Comparison of ENCODE assay signal across 1 cellular context in the genomic region with DNA sequence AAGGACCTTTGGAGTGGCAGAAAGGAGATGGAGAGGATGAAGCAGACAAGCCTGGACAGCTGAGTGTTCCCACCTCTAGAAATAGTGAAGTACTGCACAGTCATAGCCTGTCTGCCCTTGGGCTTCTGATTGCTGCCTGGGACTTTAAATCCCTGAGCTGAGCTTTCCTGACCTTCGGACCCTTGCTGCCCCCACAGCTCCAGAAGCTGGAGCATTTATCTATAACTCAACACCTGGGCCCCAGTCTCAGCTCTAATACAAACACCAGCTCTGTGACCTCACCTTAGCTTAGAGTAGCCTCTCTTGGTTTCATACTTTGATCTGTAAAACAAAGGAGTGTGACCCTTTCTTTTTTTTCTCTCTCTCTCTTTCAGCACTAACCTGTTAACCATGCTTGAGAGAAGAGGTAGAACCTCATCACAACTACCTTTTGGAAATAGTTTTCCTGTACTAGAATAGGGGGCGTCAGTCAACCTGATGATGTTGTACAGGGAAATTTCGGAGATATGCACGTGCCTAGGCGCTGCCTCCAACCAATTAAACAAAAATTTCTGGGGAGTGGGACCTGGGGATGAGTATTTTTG.
TF ChIP-seq lines count a peak whose summit lies in the region.

No MANE protein-coding gene starts in this region.

TF ChIP-seq in HepG2, 621 proteins besides CTCF, POLR2A, EP300 and RAD21 (continued from another document and continues in another):
- TF ChIP-seq, protein P1, sequence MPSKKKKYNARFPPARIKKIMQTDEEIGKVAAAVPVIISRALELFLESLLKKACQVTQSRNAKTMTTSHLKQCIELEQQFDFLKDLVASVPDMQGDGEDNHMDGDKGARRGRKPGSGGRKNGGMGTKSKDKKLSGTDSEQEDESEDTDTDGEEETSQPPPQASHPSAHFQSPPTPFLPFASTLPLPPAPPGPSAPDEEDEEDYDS (CRISPR knock-in tag; IDR thresholded peaks at IDR 0.05), result peak; percentile 74; the same call in 1 of the 2 replicates
- TF ChIP-seq HDAC2 (CRISPR knock-in tag; IDR thresholded peaks at IDR 0.05) (peak; percentile 98), ZNF230 (CRISPR knock-in tag; IDR thresholded peaks at IDR 0.05) (no peak), ETV5 (CRISPR knock-in tag; IDR thresholded peaks at IDR 0.05; ENCODE audit: borderline replicate concordance) (peak; percentile 77; the same call in 1 of the 2 replicates), SAP130 (CRISPR knock-in tag; IDR thresholded peaks at IDR 0.05; ENCODE audit: low read depth) (peak; percentile 89), ZBTB20 (CRISPR knock-in tag; IDR thresholded peaks at IDR 0.05; ENCODE audit: borderline replicate concordance, low read depth) (peak; percentile 94; the same call in 1 of the 2 replicates), CCDC6 (CRISPR knock-in tag; IDR thresholded peaks at IDR 0.05) (peak; percentile 59; the same call in 1 of the 2 replicates), AGO1 (IDR thresholded peaks at IDR 0.05; ENCODE audit: low read depth, low read length, poor library complexity, severe bottlenecking) (no peak), ARNTL (CRISPR knock-in tag; IDR thresholded peaks at IDR 0.05) (peak; percentile 83), ZNF24 (IDR thresholded peaks at IDR 0.05) (0 out of 2 replicates have a peak, but pooled peaks have one; percentile 41), ARID2 (CRISPR knock-in tag; IDR thresholded peaks at IDR 0.05; ENCODE audit: borderline replicate concordance) (0 out of 2 replicates have a peak, but pooled peaks have one; percentile 82), HES4 (CRISPR knock-in tag; IDR thresholded peaks at IDR 0.05; ENCODE audit: borderline replicate concordance) (no peak), POGZ (CRISPR knock-in tag; IDR thresholded peaks at IDR 0.05) (peak; percentile 94)
- TF ChIP-seq, protein P2, sequence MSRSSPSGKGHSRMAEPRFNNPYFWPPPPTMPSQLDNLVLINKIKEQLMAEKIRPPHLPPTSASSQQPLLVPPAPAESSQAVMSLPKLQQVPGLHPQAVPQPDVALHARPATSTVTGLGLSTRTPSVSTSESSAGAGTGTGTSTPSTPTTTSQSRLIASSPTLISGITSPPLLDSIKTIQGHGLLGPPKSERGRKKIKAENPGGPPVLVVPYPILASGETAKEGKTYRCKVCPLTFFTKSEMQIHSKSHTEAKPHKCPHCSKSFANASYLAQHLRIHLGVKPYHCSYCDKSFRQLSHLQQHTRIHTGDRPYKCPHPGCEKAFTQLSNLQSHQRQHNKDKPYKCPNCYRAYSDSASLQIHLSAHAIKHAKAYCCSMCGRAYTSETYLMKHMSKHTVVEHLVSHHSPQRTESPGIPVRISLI (CRISPR knock-in tag; IDR thresholded peaks at IDR 0.05; ENCODE audit: borderline replicate concordance), result peak; percentile 97
- TF ChIP-seq, protein P3, sequence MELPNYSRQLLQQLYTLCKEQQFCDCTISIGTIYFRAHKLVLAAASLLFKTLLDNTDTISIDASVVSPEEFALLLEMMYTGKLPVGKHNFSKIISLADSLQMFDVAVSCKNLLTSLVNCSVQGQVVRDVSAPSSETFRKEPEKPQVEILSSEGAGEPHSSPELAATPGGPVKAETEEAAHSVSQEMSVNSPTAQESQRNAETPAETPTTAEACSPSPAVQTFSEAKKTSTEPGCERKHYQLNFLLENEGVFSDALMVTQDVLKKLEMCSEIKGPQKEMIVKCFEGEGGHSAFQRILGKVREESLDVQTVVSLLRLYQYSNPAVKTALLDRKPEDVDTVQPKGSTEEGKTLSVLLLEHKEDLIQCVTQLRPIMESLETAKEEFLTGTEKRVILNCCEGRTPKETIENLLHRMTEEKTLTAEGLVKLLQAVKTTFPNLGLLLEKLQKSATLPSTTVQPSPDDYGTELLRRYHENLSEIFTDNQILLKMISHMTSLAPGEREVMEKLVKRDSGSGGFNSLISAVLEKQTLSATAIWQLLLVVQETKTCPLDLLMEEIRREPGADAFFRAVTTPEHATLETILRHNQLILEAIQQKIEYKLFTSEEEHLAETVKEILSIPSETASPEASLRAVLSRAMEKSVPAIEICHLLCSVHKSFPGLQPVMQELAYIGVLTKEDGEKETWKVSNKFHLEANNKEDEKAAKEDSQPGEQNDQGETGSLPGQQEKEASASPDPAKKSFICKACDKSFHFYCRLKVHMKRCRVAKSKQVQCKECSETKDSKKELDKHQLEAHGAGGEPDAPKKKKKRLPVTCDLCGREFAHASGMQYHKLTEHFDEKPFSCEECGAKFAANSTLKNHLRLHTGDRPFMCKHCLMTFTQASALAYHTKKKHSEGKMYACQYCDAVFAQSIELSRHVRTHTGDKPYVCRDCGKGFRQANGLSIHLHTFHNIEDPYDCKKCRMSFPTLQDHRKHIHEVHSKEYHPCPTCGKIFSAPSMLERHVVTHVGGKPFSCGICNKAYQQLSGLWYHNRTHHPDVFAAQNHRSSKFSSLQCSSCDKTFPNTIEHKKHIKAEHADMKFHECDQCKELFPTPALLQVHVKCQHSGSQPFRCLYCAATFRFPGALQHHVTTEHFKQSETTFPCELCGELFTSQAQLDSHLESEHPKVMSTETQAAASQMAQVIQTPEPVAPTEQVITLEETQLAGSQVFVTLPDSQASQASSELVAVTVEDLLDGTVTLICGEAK (IDR thresholded peaks at IDR 0.05), result no peak
- TF ChIP-seq, protein P3 (CRISPR knock-in tag; IDR thresholded peaks at IDR 0.05), result peak; percentile 83; the same call in 1 of the 2 replicates
- TF ChIP-seq, protein P4, sequence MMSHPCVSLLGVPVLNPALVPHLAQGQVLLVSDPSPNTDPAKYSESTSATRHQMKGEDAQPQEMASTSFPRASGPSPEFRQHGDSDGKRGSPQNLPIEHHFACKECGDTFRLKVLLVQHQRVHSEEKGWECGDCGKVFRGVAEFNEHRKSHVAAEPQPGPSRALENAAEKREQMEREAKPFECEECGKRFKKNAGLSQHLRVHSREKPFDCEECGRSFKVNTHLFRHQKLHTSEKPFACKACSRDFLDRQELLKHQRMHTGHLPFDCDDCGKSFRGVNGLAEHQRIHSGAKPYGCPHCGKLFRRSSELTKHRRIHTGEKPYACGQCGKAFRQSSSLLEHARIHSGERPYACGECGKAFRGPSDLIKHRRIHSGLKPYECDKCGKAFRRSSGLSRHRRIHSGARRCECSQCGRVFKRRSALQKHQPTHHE (CRISPR knock-in tag; IDR thresholded peaks at IDR 0.05; ENCODE audit: borderline replicate concordance), result peak; percentile 65; the same call in 1 of the 2 replicates
- TF ChIP-seq, protein P5, sequence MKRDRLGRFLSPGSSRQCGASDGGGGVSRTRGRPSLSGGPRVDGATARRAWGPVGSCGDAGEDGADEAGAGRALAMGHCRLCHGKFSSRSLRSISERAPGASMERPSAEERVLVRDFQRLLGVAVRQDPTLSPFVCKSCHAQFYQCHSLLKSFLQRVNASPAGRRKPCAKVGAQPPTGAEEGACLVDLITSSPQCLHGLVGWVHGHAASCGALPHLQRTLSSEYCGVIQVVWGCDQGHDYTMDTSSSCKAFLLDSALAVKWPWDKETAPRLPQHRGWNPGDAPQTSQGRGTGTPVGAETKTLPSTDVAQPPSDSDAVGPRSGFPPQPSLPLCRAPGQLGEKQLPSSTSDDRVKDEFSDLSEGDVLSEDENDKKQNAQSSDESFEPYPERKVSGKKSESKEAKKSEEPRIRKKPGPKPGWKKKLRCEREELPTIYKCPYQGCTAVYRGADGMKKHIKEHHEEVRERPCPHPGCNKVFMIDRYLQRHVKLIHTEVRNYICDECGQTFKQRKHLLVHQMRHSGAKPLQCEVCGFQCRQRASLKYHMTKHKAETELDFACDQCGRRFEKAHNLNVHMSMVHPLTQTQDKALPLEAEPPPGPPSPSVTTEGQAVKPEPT (CRISPR knock-in tag; IDR thresholded peaks at IDR 0.05; ENCODE audit: low read depth), result no peak
- TF ChIP-seq, protein P6, sequence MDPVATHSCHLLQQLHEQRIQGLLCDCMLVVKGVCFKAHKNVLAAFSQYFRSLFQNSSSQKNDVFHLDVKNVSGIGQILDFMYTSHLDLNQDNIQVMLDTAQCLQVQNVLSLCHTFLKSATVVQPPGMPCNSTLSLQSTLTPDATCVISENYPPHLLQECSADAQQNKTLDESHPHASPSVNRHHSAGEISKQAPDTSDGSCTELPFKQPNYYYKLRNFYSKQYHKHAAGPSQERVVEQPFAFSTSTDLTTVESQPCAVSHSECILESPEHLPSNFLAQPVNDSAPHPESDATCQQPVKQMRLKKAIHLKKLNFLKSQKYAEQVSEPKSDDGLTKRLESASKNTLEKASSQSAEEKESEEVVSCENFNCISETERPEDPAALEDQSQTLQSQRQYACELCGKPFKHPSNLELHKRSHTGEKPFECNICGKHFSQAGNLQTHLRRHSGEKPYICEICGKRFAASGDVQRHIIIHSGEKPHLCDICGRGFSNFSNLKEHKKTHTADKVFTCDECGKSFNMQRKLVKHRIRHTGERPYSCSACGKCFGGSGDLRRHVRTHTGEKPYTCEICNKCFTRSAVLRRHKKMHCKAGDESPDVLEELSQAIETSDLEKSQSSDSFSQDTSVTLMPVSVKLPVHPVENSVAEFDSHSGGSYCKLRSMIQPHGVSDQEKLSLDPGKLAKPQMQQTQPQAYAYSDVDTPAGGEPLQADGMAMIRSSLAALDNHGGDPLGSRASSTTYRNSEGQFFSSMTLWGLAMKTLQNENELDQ (CRISPR knock-in tag; IDR thresholded peaks at IDR 0.05; ENCODE audit: borderline replicate concordance), result no peak
- TF ChIP-seq, protein P7, sequence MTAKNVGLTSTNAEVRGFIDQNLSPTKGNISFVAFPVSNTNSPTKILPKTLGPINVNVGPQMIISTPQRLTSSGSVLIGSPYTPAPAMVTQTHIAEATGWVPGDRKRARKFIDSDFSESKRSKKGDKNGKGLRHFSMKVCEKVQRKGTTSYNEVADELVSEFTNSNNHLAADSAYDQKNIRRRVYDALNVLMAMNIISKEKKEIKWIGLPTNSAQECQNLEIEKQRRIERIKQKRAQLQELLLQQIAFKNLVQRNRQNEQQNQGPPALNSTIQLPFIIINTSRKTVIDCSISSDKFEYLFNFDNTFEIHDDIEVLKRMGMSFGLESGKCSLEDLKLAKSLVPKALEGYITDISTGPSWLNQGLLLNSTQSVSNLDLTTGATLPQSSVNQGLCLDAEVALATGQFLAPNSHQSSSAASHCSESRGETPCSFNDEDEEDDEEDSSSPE (CRISPR knock-in tag; IDR thresholded peaks at IDR 0.05), result no peak
- TF ChIP-seq, protein P8, sequence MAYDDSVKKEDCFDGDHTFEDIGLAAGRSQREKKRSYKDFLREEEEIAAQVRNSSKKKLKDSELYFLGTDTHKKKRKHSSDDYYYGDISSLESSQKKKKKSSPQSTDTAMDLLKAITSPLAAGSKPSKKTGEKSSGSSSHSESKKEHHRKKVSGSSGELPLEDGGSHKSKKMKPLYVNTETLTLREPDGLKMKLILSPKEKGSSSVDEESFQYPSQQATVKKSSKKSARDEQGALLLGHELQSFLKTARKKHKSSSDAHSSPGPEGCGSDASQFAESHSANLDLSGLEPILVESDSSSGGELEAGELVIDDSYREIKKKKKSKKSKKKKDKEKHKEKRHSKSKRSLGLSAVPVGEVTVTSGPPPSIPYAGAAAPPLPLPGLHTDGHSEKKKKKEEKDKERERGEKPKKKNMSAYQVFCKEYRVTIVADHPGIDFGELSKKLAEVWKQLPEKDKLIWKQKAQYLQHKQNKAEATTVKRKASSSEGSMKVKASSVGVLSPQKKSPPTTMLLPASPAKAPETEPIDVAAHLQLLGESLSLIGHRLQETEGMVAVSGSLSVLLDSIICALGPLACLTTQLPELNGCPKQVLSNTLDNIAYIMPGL (CRISPR knock-in tag; IDR thresholded peaks at IDR 0.05; ENCODE audit: borderline replicate concordance in 1 of 2, low read depth in 1 of 2), result peak in 1 of 2 experiments; percentile 40; a peak in 1 of 4 replicates
- TF ChIP-seq, protein P9, sequence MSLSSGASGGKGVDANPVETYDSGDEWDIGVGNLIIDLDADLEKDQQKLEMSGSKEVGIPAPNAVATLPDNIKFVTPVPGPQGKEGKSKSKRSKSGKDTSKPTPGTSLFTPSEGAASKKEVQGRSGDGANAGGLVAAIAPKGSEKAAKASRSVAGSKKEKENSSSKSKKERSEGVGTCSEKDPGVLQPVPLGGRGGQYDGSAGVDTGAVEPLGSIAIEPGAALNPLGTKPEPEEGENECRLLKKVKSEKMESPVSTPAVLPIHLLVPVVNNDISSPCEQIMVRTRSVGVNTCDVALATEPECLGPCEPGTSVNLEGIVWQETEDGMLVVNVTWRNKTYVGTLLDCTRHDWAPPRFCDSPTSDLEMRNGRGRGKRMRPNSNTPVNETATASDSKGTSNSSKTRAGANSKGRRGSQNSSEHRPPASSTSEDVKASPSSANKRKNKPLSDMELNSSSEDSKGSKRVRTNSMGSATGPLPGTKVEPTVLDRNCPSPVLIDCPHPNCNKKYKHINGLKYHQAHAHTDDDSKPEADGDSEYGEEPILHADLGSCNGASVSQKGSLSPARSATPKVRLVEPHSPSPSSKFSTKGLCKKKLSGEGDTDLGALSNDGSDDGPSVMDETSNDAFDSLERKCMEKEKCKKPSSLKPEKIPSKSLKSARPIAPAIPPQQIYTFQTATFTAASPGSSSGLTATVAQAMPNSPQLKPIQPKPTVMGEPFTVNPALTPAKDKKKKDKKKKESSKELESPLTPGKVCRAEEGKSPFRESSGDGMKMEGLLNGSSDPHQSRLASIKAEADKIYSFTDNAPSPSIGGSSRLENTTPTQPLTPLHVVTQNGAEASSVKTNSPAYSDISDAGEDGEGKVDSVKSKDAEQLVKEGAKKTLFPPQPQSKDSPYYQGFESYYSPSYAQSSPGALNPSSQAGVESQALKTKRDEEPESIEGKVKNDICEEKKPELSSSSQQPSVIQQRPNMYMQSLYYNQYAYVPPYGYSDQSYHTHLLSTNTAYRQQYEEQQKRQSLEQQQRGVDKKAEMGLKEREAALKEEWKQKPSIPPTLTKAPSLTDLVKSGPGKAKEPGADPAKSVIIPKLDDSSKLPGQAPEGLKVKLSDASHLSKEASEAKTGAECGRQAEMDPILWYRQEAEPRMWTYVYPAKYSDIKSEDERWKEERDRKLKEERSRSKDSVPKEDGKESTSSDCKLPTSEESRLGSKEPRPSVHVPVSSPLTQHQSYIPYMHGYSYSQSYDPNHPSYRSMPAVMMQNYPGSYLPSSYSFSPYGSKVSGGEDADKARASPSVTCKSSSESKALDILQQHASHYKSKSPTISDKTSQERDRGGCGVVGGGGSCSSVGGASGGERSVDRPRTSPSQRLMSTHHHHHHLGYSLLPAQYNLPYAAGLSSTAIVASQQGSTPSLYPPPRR (CRISPR knock-in tag; IDR thresholded peaks at IDR 0.05; ENCODE audit: borderline replicate concordance), result peak; percentile 97
